8 cellular contexts compared by ENCODE assay signal in the genomic region with DNA sequence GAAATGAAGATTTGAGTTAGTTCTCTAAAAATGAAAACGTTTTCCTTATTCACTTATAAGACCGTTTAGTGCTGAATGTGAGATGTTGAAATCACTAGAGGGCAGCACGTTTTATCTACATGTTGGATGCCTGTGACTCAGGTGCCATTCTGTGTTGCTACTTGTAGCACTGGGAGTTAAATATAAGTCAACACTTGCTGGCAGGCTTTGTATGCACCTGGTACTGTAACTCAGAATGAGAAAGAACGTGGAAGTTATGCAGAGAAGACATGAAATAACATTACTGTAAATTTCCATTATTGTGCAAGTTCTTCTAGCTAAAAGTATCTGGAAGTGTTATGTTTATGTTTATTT. TPM values are rescaled to one million over a fixed set of nuclear protein-coding genes. Genes with fewer than 3 reads are reported as not detected.
DNase-seq lines count a peak whose midpoint lies in the region; ATAC-seq and TF ChIP-seq lines count a peak whose summit lies in the region.

No MANE protein-coding gene starts in this region.

- in situ Hi-C loops in astrocyte of the spinal cord (cut with HindIII; ENCODE audit: low sequenced_read_pairs) = no loop called here

- H3K4me1 Mint-ChIP-seq in GM23338 = no peaks in the 10 kb centered on the region
- H3K4me1 Mint-ChIP-seq in activated T-helper 1 cell treated with anti-CD3 and anti-CD28 coated beads, Interleukin-12 subunit alpha, Interleukin-12 subunit beta, Interleukin-2, Interleukin-4 antibody, amounts not matched to agents 30 ng/mL and 10 ng/mL and 1 ng/mL, durations not matched to agents 14 hours and 24 hours and 36 hours (ENCODE audit: low read depth) = no peaks in the 10 kb centered on the region
- H3K4me1 Mint-ChIP-seq in effector memory CD8-positive, alpha-beta T cell (ENCODE audit: low read depth in 2 of 2) = peaks cover 0 to 4% of the 10 kb centered on the region in 2 donors
- no peaks in the 10 kb centered on the region for H3K4me1 Mint-ChIP-seq in nephron progenitor cell

- H3K27me3 ChIP-seq in GM23338 (ENCODE audit: insufficient read depth) = no peaks in the 10 kb centered on the region

- H3K27me3 Mint-ChIP-seq in GM23338 (ENCODE audit: insufficient read depth, low read depth, poor library complexity) (peaks cover 3% of the 10 kb centered on the region), nephron progenitor cell (ENCODE audit: low read depth, poor library complexity) (no peaks in the 10 kb centered on the region)
- no peaks in the 10 kb centered on the region for H3K27me3 Mint-ChIP-seq in activated T-helper 1 cell treated with anti-CD3 and anti-CD28 coated beads, Interleukin-12 subunit alpha, Interleukin-12 subunit beta, Interleukin-2, Interleukin-4 antibody, amounts not matched to agents 30 ng/mL and 10 ng/mL and 1 ng/mL, durations not matched to agents 14 hours and 24 hours and 36 hours (ENCODE audit: insufficient read depth)
- H3K27me3 Mint-ChIP-seq in effector memory CD8-positive, alpha-beta T cell = no peaks in the 10 kb centered on the region

- DNase-seq in EH (ENCODE audit: low read depth) = peak; percentile 67
- DNase-seq in GM23338 (ENCODE audit: low spot score) = peak; percentile 70
- peak; percentile 10 for DNase-seq in NCI-H345 (lab: John Stamatoyannopoulos, UW)
- peak; percentile 82 for DNase-seq in astrocyte of the spinal cord (ENCODE audit: low read depth, low spot score)
- DNase-seq in left lobe of liver (ENCODE audit: low spot score) = no peak
- no peak for DNase-seq in activated T-helper 1 cell treated with anti-CD3 and anti-CD28 coated beads, Interleukin-12 subunit alpha, Interleukin-12 subunit beta, Interleukin-2, Interleukin-4 antibody, amounts not matched to agents 30 ng/mL and 10 ng/mL and 1 ng/mL, durations not matched to agents 14 hours and 24 hours and 36 hours (ENCODE audit: low spot score)
- no peak for DNase-seq in effector memory CD8-positive, alpha-beta T cell
- DNase-seq in nephron progenitor cell = no peak

- H3K4me1 ChIP-seq in GM23338 (ENCODE audit: insufficient read depth) = no peaks in the 10 kb centered on the region

- no peaks in the 10 kb centered on the region for H3K79me2 ChIP-seq in GM23338 (replicated peaks; ENCODE audit: insufficient read depth)

- no peaks in the 10 kb centered on the region for H3F3A ChIP-seq in GM23338 (replicated peaks; ENCODE audit: low read depth)

- H4K20me1 ChIP-seq in GM23338 (replicated peaks; ENCODE audit: insufficient read depth) = no peaks in the 10 kb centered on the region

- peaks cover 8% of the 10 kb centered on the region; the same call in 2 of the 3 replicates for H3K36me3 Mint-ChIP-seq in GM23338 (ENCODE audit: low read depth)
- peaks cover 8% of the 10 kb centered on the region for H3K36me3 Mint-ChIP-seq in activated T-helper 1 cell treated with anti-CD3 and anti-CD28 coated beads, Interleukin-12 subunit alpha, Interleukin-12 subunit beta, Interleukin-2, Interleukin-4 antibody, amounts not matched to agents 30 ng/mL and 10 ng/mL and 1 ng/mL, durations not matched to agents 14 hours and 24 hours and 36 hours (ENCODE audit: low read depth)
- peaks cover 43% of the 10 kb centered on the region for H3K36me3 Mint-ChIP-seq in effector memory CD8-positive, alpha-beta T cell (ENCODE audit: insufficient read depth)
- H3K36me3 Mint-ChIP-seq in nephron progenitor cell (ENCODE audit: low read depth) = peaks cover 34% of the 10 kb centered on the region

- H3K4me3 ChIP-seq in GM23338 = no peak overlapping the region
- no peak overlapping the region for H3K4me3 ChIP-seq in astrocyte of the spinal cord (ENCODE audit: low read depth, low read length)

- peak; percentile 51 to 71 for TF ChIP-seq CTCF in GM23338 (conservative IDR thresholded peaks at IDR 0.05; ENCODE audit: low read depth in 2 of 2)
- peak; percentile 40 for TF ChIP-seq CTCF in astrocyte of the spinal cord (IDR thresholded peaks at IDR 0.05; ENCODE audit: low read depth, low read length)
- no peak for TF ChIP-seq CTCF in nephron progenitor cell (IDR thresholded peaks at IDR 0.05)

- no peaks in the 10 kb centered on the region for H3K36me3 ChIP-seq in GM23338 (ENCODE audit: insufficient read depth)

- H3K27ac ChIP-seq in GM23338 (ENCODE audit: low read depth) = no peak overlapping the region

- no peak overlapping the region for H3K4me2 ChIP-seq in GM23338

- H3K9me3 Mint-ChIP-seq in GM23338 = no peaks in the 10 kb centered on the region
- no peaks in the 10 kb centered on the region for H3K9me3 Mint-ChIP-seq in activated T-helper 1 cell treated with anti-CD3 and anti-CD28 coated beads, Interleukin-12 subunit alpha, Interleukin-12 subunit beta, Interleukin-2, Interleukin-4 antibody, amounts not matched to agents 30 ng/mL and 10 ng/mL and 1 ng/mL, durations not matched to agents 14 hours and 24 hours and 36 hours
- H3K9me3 Mint-ChIP-seq in effector memory CD8-positive, alpha-beta T cell = no peaks in the 10 kb centered on the region
- no peaks in the 10 kb centered on the region for H3K9me3 Mint-ChIP-seq in nephron progenitor cell

- ATAC-seq in GM23338 (peak; percentile 78), left lobe of liver (peak; percentile 91)
- ATAC-seq in effector memory CD8-positive, alpha-beta T cell (replicated peaks) = no peak

- H2AFZ ChIP-seq in GM23338 = no peak overlapping the region

- H3K9me2 ChIP-seq in GM23338 (ENCODE audit: insufficient read depth) = no peaks in the 10 kb centered on the region

- no peak overlapping the region for H3K4me3 Mint-ChIP-seq in GM23338
- H3K4me3 Mint-ChIP-seq in activated T-helper 1 cell treated with anti-CD3 and anti-CD28 coated beads, Interleukin-12 subunit alpha, Interleukin-12 subunit beta, Interleukin-2, Interleukin-4 antibody, amounts not matched to agents 30 ng/mL and 10 ng/mL and 1 ng/mL, durations not matched to agents 14 hours and 24 hours and 36 hours = no peak overlapping the region
- H3K4me3 Mint-ChIP-seq in effector memory CD8-positive, alpha-beta T cell = no peak overlapping the region
- H3K4me3 Mint-ChIP-seq in nephron progenitor cell = no peak overlapping the region

- intact Hi-C loops in activated T-helper 1 cell treated with anti-CD3 and anti-CD28 coated beads, Interleukin-12 subunit alpha, Interleukin-12 subunit beta, Interleukin-2, Interleukin-4 antibody, amounts not matched to agents 30 ng/mL and 10 ng/mL and 1 ng/mL, durations not matched to agents 14 hours and 24 hours and 36 hours (cut with micrococcal nuclease) = loop anchor here (1.0 to 10.0 kb wide), 2 partner anchors 119 to 289 kb away; no protein-coding TSS in a partner anchor

- H3K27ac Mint-ChIP-seq in GM23338 (no peak overlapping the region), nephron progenitor cell (no peak overlapping the region)
- H3K27ac Mint-ChIP-seq in activated T-helper 1 cell treated with anti-CD3 and anti-CD28 coated beads, Interleukin-12 subunit alpha, Interleukin-12 subunit beta, Interleukin-2, Interleukin-4 antibody, amounts not matched to agents 30 ng/mL and 10 ng/mL and 1 ng/mL, durations not matched to agents 14 hours and 24 hours and 36 hours = no peak overlapping the region
- H3K27ac Mint-ChIP-seq in effector memory CD8-positive, alpha-beta T cell = no peak overlapping the region

TF ChIP-seq in GM23338, 12 proteins besides CTCF, POLR2A, EP300 and RAD21 (continues in another document):
- no peak for TF ChIP-seq ZNF331 (CRISPR knock-in tag; IDR thresholded peaks at IDR 0.05; ENCODE audit: low read depth)
- TF ChIP-seq ZNF114 (CRISPR knock-in tag; IDR thresholded peaks at IDR 0.05) = no peak

RNA-seq across cellular contexts. Expression of gene MIGA1, which starts 45.9 kb away (rescaled TPM):
- total RNA-seq in GM23338 (2014; rRNA removed; shearing (Covaris generic)) = 7.5 TPM in 2 replicates
- 3.4 and 4.6 TPM in 2 replicates for polyA plus RNA-seq in GM23338 (2016; fragmentation: Nextera tagmentation; extraction: Ambion mirVana)
- 8.3 TPM for total RNA-seq in left lobe of liver
- total RNA-seq in activated T-helper 1 cell treated with anti-CD3 and anti-CD28 coated beads, Interleukin-12 subunit alpha, Interleukin-12 subunit beta, Interleukin-2, Interleukin-4 antibody, amounts not matched to agents 30 ng/mL and 10 ng/mL and 1 ng/mL, durations not matched to agents 14 hours and 24 hours and 36 hours = 8.0 and 8.6 TPM in 2 replicates

Comparison
In these comparisons a context has a peak if more than half of its experiments do, and no peak if none do; other contexts are left out.
1. DNase-seq: peak in EH (single experiment), GM23338 (single experiment), NCI-H345 (single experiment) and astrocyte of the spinal cord (single experiment); none in left lobe of liver (single experiment), activated T-helper 1 cell treated with anti-CD3 and anti-CD28 coated beads, Interleukin-12 subunit alpha, Interleukin-12 subunit beta, Interleukin-2, Interleukin-4 antibody, amounts not matched to agents 30 ng/mL and 10 ng/mL and 1 ng/mL, durations not matched to agents 14 hours and 24 hours and 36 hours (single experiment), effector memory CD8-positive, alpha-beta T cell (0 of 3) and nephron progenitor cell (single experiment).